ENCODE assay signal across 14 cellular contexts in the genomic region with DNA sequence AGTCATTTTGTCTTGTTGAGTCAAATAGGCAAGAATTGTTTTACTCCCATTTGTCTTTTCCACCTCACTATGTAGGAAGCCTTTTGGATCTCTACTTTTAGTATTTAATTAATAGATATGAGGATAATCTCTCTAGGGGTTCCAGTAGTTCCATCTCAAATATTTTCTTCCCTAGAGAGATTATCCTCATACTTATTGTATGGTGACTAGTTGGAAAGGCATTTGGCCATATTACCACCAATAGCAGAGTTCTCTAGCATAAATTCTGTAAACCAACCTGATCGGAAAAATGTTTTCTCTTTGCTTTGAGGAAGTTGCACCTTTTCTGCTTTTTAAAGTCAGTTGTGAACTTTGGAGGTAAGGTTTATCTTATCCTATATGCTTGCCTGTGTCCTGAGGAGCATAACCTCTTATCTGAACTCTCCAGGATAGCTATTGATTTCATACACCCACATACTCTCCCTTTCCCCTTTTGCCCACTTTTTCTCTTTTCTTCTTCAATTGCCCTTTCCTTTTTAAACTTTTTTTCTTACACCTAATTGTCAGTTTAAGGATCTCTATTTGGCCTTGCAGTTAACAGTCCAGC.
"Had no signal": no experiment of that assay in that cellular context is flagged by ENCODE, and none has a peak within 500 bp of the region (broad histone marks: within the 10 kb centered on the region; RNA-seq: fewer than 3 reads in every experiment).

No MANE protein-coding gene starts in this region.

- H3K36me3 ChIP-seq: colonic mucosa had no signal

- ATAC-seq: activated T-cell treated with anti-CD3 and anti-CD28 coated beads, Interleukin-2, amount 50 U/mL, for 4 hours; right cardiac atrium; stimulated activated memory B cell treated with anti-CD40 and anti-IgM and Interleukin-4, amounts not matched to agents 10 μg/mL and 1 μg/mL and 100 μg/mL, for 72 hours had no signal

- H3K4me3 Mint-ChIP-seq: activated naive CD8-positive, alpha-beta T cell; activated T-cell treated with anti-CD3 and anti-CD28 coated beads, Interleukin-2, amount 50 U/mL, for 4 hours; stimulated activated memory B cell treated with anti-CD40 and anti-IgM and Interleukin-4, amounts not matched to agents 10 μg/mL and 1 μg/mL and 100 μg/mL, for 72 hours had no signal

- H3K4me3 ChIP-seq: colonic mucosa, spleen, transverse colon had no signal

- H3K4me1 ChIP-seq: colonic mucosa, spleen, transverse colon had no signal

- H3K9me3 ChIP-seq: colonic mucosa, spleen, transverse colon had no signal

- H3K27ac ChIP-seq: colonic mucosa, spleen, transverse colon had no signal

- H3K4me1 Mint-ChIP-seq: stimulated activated memory B cell treated with anti-CD40 and anti-IgM and Interleukin-4, amounts not matched to agents 10 μg/mL and 1 μg/mL and 100 μg/mL, for 72 hours had no signal

- DNase-seq: activated CD4-positive, alpha-beta T cell treated with anti-CD3 and anti-CD28 coated beads, Interleukin-2, amount 50 U/mL, for 48 hours; activated CD4-positive, CD25-positive, alpha-beta regulatory T cell treated with anti-CD3 and anti-CD28 coated beads, Interleukin-2, amount 50 U/mL, for 72 hours; activated effector memory CD4-positive, alpha-beta T cell treated with anti-CD3 and anti-CD28 coated beads, Interleukin-2, amount 50 U/mL, for 16 hours; activated T-cell treated with anti-CD3 and anti-CD28 coated beads, Interleukin-2, amount 50 U/mL, for 4 hours; anterior cingulate cortex; colonic mucosa; posterior cingulate gyrus; right cardiac atrium; spleen; stimulated activated CD4-positive, alpha-beta T cell treated with anti-CD3 and anti-CD28 coated beads, Interleukin-1b, Interleukin-23, amount 100 ng/mL, for 48 hours; transverse colon had no signal

- H3K27me3 ChIP-seq: colonic mucosa, spleen, transverse colon had no signal

- FAIRE-seq: TTC549 had no signal

- H3K27ac Mint-ChIP-seq: activated naive CD8-positive, alpha-beta T cell; stimulated activated memory B cell treated with anti-CD40 and anti-IgM and Interleukin-4, amounts not matched to agents 10 μg/mL and 1 μg/mL and 100 μg/mL, for 72 hours had no signal

- H3K9me3 Mint-ChIP-seq: activated T-cell treated with anti-CD3 and anti-CD28 coated beads, Interleukin-2, amount 50 U/mL, for 4 hours; stimulated activated memory B cell treated with anti-CD40 and anti-IgM and Interleukin-4, amounts not matched to agents 10 μg/mL and 1 μg/mL and 100 μg/mL, for 72 hours had no signal

- H3K27me3 Mint-ChIP-seq: activated naive CD8-positive, alpha-beta T cell; stimulated activated memory B cell treated with anti-CD40 and anti-IgM and Interleukin-4, amounts not matched to agents 10 μg/mL and 1 μg/mL and 100 μg/mL, for 72 hours had no signal
